In genomic region chr11:113774174-113774503, GRCh38 we compare ENCODE assay signal across 7 cellular contexts. TPM values are rescaled to one million over a fixed set of nuclear protein-coding genes. Genes with fewer than 3 reads are reported as not detected.
DNase-seq lines count a peak whose midpoint lies in the region; ATAC-seq and TF ChIP-seq lines count a peak whose summit lies in the region.

No MANE protein-coding gene starts in this region.

- POLR2A ChIA-PET in HCT116 (lab: Charles Lee) (no interaction called here), activated B cell treated with CpG ODN at 0.5 μM for 24 hours (lab: Charles Lee) (interaction anchor here (0.6 kb wide), 1 partner anchor 1845 kb away, joined by 6 read pairs; no protein-coding TSS in a partner anchor)

- peaks cover 7% of the 10 kb centered on the region for H3K27me3 Mint-ChIP-seq in activated B cell treated with CpG ODN at 0.5 μM for 24 hours

- H3K36me3 ChIP-seq in HCT116 (ENCODE audit: control insufficient read depth in 1 of 2, insufficient read depth in 2 of 2, low read length in 2 of 2) (0 out of 4 replicates have a peak, but pooled peaks cover 0 to 2% of the 10 kb centered on the region in 2 experiments), gastroesophageal sphincter (peaks cover 0 to 11% of the 10 kb centered on the region in 2 donors), smooth muscle cell (ENCODE audit: low read depth) (no peaks in the 10 kb centered on the region)

- no peak for DNase-seq in HCT116 (ENCODE audit: low read depth, low spot score)
- DNase-seq in activated B cell treated with CpG ODN at 0.5 μM for 24 hours = no peak
- DNase-seq in smooth muscle cell (lab: John Stamatoyannopoulos, UW; ENCODE audit: unreplicated experiment) = no peak
- DNase-seq in effector CD4-positive, alpha-beta T cell = no peak
- no peak for DNase-seq in occipital lobe (lab: John Stamatoyannopoulos, UW)

- peaks cover 14% of the 10 kb centered on the region for H3K27me3 ChIP-seq in HCT116 (ENCODE audit: insufficient read depth, low read length)
- H3K27me3 ChIP-seq in gastroesophageal sphincter = no peaks in the 10 kb centered on the region
- no peaks in the 10 kb centered on the region for H3K27me3 ChIP-seq in smooth muscle cell (ENCODE audit: low read depth)

- TF ChIP-seq CTCF in HCT116 (IDR thresholded peaks at IDR 0.05 in 2 of 3, conservative IDR thresholded peaks at IDR 0.05 in 1 of 3; ENCODE audit: borderline replicate concordance in 1 of 3, insufficient read depth in 1 of 3, low read depth in 2 of 3, low read length in 2 of 3) = no peak
- TF ChIP-seq CTCF in activated B cell treated with CpG ODN at 0.5 μM for 24 hours (IDR thresholded peaks at IDR 0.05) = peak; percentile 7
- TF ChIP-seq CTCF in gastroesophageal sphincter (IDR thresholded peaks at IDR 0.05) = no peak
- no peak for TF ChIP-seq CTCF in smooth muscle cell (IDR thresholded peaks at IDR 0.05; ENCODE audit: borderline replicate concordance, insufficient read depth, poor library complexity, severe bottlenecking)

- intact Hi-C loops in HCT116 (cut with micrococcal nuclease) (no loop called here), activated B cell treated with CpG ODN at 0.5 μM for 24 hours (cut with micrococcal nuclease) (loop anchor here (5.0 to 10.0 kb wide), 3 partner anchors 68 to 1699 kb away; partner anchors contain the start of genes NKAPD1 and PIH1D2)

- peak overlapping the region; percentile 86 for H3K9ac ChIP-seq in HCT116 (ENCODE audit: low read length)
- H3K9ac ChIP-seq in smooth muscle cell (ENCODE audit: low read depth) = peak overlapping the region; percentile 66

- peak overlapping the region; percentile 73 for H3K4me2 ChIP-seq in HCT116 (ENCODE audit: low read length)
- H3K4me2 ChIP-seq in smooth muscle cell = peak overlapping the region; percentile 86

- H3F3A ChIP-seq in smooth muscle cell (ENCODE audit: low read depth) = no peaks in the 10 kb centered on the region

- H3K9me3 ChIP-seq in HCT116 (ENCODE audit: control insufficient read depth in 1 of 2, insufficient read depth in 1 of 2, low read depth in 1 of 2, low read length in 2 of 2) (no peaks in the 10 kb centered on the region), gastroesophageal sphincter (no peaks in the 10 kb centered on the region), smooth muscle cell (replicated peaks; ENCODE audit: low read depth) (no peaks in the 10 kb centered on the region)

- BruUV-seq in HCT116 (replicated peaks; lab: Mats Ljungman, UMichigan) = no TSS peak

- TF ChIP-seq POLR2A in HCT116 (IDR thresholded peaks at IDR 0.05; ENCODE audit: borderline replicate concordance, extremely low read depth, insufficient read depth, insufficient read length) (no peak), gastroesophageal sphincter (IDR thresholded peaks at IDR 0.05) (no peak)

- no peak overlapping the region for H3K27ac ChIP-seq in HCT116 (ENCODE audit: low read depth, low read length)
- peak overlapping the region; percentile 47 to 89 (median 86) for H3K27ac ChIP-seq in gastroesophageal sphincter
- H3K27ac ChIP-seq in smooth muscle cell (ENCODE audit: low read depth) = peak overlapping the region; percentile 83

- H3K36me3 Mint-ChIP-seq in activated B cell treated with CpG ODN at 0.5 μM for 24 hours (ENCODE audit: low read depth) = peaks cover 10% of the 10 kb centered on the region

- peaks cover 21% of the 10 kb centered on the region for H3K4me1 Mint-ChIP-seq in activated B cell treated with CpG ODN at 0.5 μM for 24 hours

- H3K4me3 Mint-ChIP-seq in activated B cell treated with CpG ODN at 0.5 μM for 24 hours = peak overlapping the region; percentile 98

- H3K4me3 ChIP-seq in HCT116 (replicated peaks in 1 of 2; ENCODE audit: low read depth in 1 of 2, low read length in 2 of 2) (peak overlapping the region; percentile 82 to 89), gastroesophageal sphincter (peak overlapping the region; percentile 63 to 77), smooth muscle cell (peak overlapping the region; percentile 85)

- peak overlapping the region; percentile 82 for H3K27ac Mint-ChIP-seq in activated B cell treated with CpG ODN at 0.5 μM for 24 hours

- H3K9me3 Mint-ChIP-seq in activated B cell treated with CpG ODN at 0.5 μM for 24 hours = no peaks in the 10 kb centered on the region

- CTCF ChIA-PET in HCT116 (lab: Charles Lee) (interaction anchor here (1.0 to 1.7 kb wide), 2 partner anchors 8 to 489 kb away, joined by 3 to 4 read pairs; no protein-coding TSS in a partner anchor), activated B cell treated with CpG ODN at 0.5 μM for 24 hours (lab: Charles Lee) (interaction anchor here (0.7 to 1.5 kb wide), 2 partner anchors 22 to 484 kb away, joined by 3 to 5 read pairs; no protein-coding TSS in a partner anchor)

- RAD21 ChIA-PET in HCT116 (lab: Charles Lee; ENCODE audit: low non-redundant PET in 1 of 2, low total read pairs in 2 of 2, uncharacterized antibody in 2 of 2, unreplicated experiment in 2 of 2) = no interaction called here

- WGBS in gastroesophageal sphincter (ENCODE audit: low coverage in 1 of 2), 2 donors = 3 to 6% methylated on average over 1 of the region's 1 CpG
- WGBS in smooth muscle cell (ENCODE audit: low lambda C conversion rate) = 5% methylated on average over 1 of the region's 1 CpG

- H2AFZ ChIP-seq in HCT116 (ENCODE audit: low read depth, low read length, poor library complexity, severe bottlenecking) (peak overlapping the region; percentile 86), smooth muscle cell (ENCODE audit: low read depth) (peak overlapping the region; percentile 93)

- H4K20me1 ChIP-seq in HCT116 (ENCODE audit: insufficient read depth) (no peaks in the 10 kb centered on the region), smooth muscle cell (ENCODE audit: low read depth) (peaks cover 5% of the 10 kb centered on the region)

- H3K79me2 ChIP-seq in HCT116 (ENCODE audit: insufficient read depth, low read length) (peaks cover 33% of the 10 kb centered on the region), smooth muscle cell (ENCODE audit: low read depth) (peaks cover 23% of the 10 kb centered on the region)

- TF ChIP-seq EP300 in gastroesophageal sphincter (IDR thresholded peaks at IDR 0.05) = no peak

- H3K9me2 ChIP-seq in HCT116 (ENCODE audit: insufficient read depth) = no peaks in the 10 kb centered on the region

- H3K4me1 ChIP-seq in HCT116 (ENCODE audit: control insufficient read depth in 1 of 2, insufficient read depth in 2 of 2, low read length in 2 of 2) = peaks cover 4 to 14% of the 10 kb centered on the region in 2 experiments; a peak in 3 of 4 replicates
- peaks cover 3 to 26% (median 7%) of the 10 kb centered on the region in 3 donors for H3K4me1 ChIP-seq in gastroesophageal sphincter
- H3K4me1 ChIP-seq in smooth muscle cell (ENCODE audit: low read depth) = peaks cover 9% of the 10 kb centered on the region

- no peak for TF ChIP-seq RAD21 in HCT116 (IDR thresholded peaks at IDR 0.05; ENCODE audit: low read depth)

- ATAC-seq in HCT116 = no peak
- ATAC-seq in activated B cell treated with CpG ODN at 0.5 μM for 24 hours (ENCODE audit: low read depth) = no peak
- ATAC-seq in gastroesophageal sphincter = no peak
- no peak for ATAC-seq in HG03039 (IDR thresholded peaks at IDR 0.05; ENCODE audit: unreplicated experiment)

TF ChIP-seq in HCT116, 20 proteins besides CTCF, POLR2A, EP300 and RAD21 (continues in another document):
- TF ChIP-seq ZBTB33 (IDR thresholded peaks at IDR 0.05; ENCODE audit: extremely low read depth, insufficient replicate concordance, low read length) (no peak), SRF (IDR thresholded peaks at IDR 0.05; ENCODE audit: low read depth) (no peak), EZH2phosphoT487 (IDR thresholded peaks at IDR 0.05; ENCODE audit: borderline replicate concordance) (no peak), EZH2 (IDR thresholded peaks at IDR 0.05) (no peak), ATF3 (IDR thresholded peaks at IDR 0.05) (no peak)

RNA-seq across cellular contexts. Expression of gene ZW10, which starts 0.6 kb away (rescaled TPM):
- total RNA-seq in HCT116 (2021; ENCODE audit: unreplicated experiment) = 21.0 TPM
- 6.4 and 9.3 TPM in 2 replicates for polyA plus RNA-seq in HCT116 (2012)
- 13.8 and 15.5 TPM in 2 replicates for total RNA-seq in activated B cell treated with CpG ODN at 0.5 μM for 24 hours
- 10 to 100 TPM in 3 of 4 donors, 1 to 10 TPM in 1; 9.8 to 15.8 (median 13.0) TPM for total RNA-seq in gastroesophageal sphincter
- total RNA-seq in smooth muscle cell = 20.7 and 23.0 TPM in 2 replicates
- polyA plus RNA-seq in smooth muscle cell = 15.4 and 15.6 TPM in 2 replicates
- total RNA-seq in occipital lobe = 14.0 TPM

RNA-seq across cellular contexts. Expression of gene CLDN25, which starts 5.5 kb away (rescaled TPM):
- total RNA-seq in HCT116 (2021; ENCODE audit: unreplicated experiment) (not detected), activated B cell treated with CpG ODN at 0.5 μM for 24 hours (not detected in 2 replicates), gastroesophageal sphincter (not detected), smooth muscle cell (not detected in 2 replicates), occipital lobe (not detected)
- polyA plus RNA-seq in HCT116 (2012) = not detected in 2 replicates
- not detected in 2 replicates for polyA plus RNA-seq in smooth muscle cell
